In the genomic region with DNA sequence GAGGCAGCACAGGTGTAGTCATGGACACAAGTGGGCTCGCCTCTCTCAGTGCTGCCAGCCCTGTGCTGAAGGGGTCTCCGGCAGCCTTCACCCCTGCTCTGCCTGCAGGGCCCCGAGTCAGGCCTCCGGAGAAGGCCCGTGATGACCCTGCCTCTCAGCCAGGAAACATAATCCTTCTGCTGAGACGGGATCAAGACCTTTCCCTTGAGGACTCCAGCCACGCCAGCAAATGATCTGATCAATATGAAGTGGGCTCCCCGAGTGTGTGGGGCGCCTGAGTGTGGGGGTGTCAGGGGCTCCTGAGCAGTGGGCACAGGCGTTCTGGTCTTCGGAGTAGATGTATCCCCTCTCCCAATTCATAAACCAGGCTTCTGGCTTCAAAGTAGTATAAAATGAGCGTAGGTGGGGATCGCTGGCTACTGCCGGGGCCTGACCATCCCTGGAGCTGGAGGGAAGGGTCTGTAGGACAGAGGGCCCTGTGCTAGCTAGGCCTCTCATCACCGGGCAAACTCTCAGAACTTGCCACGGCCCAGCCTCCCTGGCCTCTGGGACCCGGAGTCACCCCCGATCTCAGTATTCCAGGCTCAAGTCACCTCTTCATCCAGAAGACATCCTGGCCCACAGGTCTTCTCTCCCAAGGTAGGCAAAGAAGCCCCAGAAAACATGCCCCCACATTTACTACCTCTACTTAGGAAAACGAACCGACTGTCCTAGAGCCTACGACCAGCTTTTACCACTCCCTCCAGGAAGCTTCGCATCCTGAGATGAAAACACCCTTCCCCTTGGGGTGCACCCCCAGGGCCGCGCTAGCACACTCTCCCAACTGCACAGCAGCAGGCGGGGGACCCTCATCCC, we compare ENCODE assay signal across 18 cellular contexts.
"Had no signal": no experiment of that assay in that cellular context is flagged by ENCODE, and none has a peak within 500 bp of the region (broad histone marks: within the 10 kb centered on the region; RNA-seq: fewer than 3 reads in every experiment).

No MANE protein-coding gene starts in this region.

- H3K27ac ChIP-seq: heart left ventricle, neutrophil, psoas muscle, SK-N-MC had no signal

- H3K4me3 Mint-ChIP-seq: activated CD4-positive, alpha-beta T cell treated with anti-CD3 and anti-CD28 coated beads, Interleukin-2, amount 10 ng/mL, durations not matched to agents 24 days and 14 days; activated naive CD8-positive, alpha-beta T cell treated with anti-CD3 and anti-CD28 coated beads for 36 hours; mesothelial cell of epicardium had no signal

- FAIRE-seq: endothelial cell of umbilical vein, islet of Langerhans had no signal

- H3K4me3 ChIP-seq: heart left ventricle, psoas muscle, SK-N-MC had no signal

- H3K27ac Mint-ChIP-seq: activated CD4-positive, alpha-beta T cell treated with anti-CD3 and anti-CD28 coated beads, Interleukin-2, amount 10 ng/mL, durations not matched to agents 24 days and 14 days; activated naive CD8-positive, alpha-beta T cell treated with anti-CD3 and anti-CD28 coated beads for 36 hours; mesothelial cell of epicardium had no signal

- H3K27me3 ChIP-seq: heart left ventricle, neutrophil had no signal

- H3K4me1 Mint-ChIP-seq: activated CD4-positive, alpha-beta T cell treated with anti-CD3 and anti-CD28 coated beads, Interleukin-2, amount 10 ng/mL, durations not matched to agents 24 days and 14 days; activated naive CD8-positive, alpha-beta T cell treated with anti-CD3 and anti-CD28 coated beads for 36 hours; mesothelial cell of epicardium had no signal

- H3K9me3 ChIP-seq: heart left ventricle, neutrophil, psoas muscle had no signal

- ATAC-seq: left ventricle myocardium superior, psoas muscle had no signal

- H3K36me3 Mint-ChIP-seq: activated naive CD8-positive, alpha-beta T cell treated with anti-CD3 and anti-CD28 coated beads for 36 hours; mesothelial cell of epicardium had no signal

- H3K9me3 Mint-ChIP-seq: activated CD4-positive, alpha-beta T cell treated with anti-CD3 and anti-CD28 coated beads, Interleukin-2, amount 10 ng/mL, durations not matched to agents 24 days and 14 days; activated naive CD8-positive, alpha-beta T cell treated with anti-CD3 and anti-CD28 coated beads for 36 hours; mesothelial cell of epicardium had no signal

- DNase-seq: activated CD4-positive, alpha-beta T cell treated with anti-CD3 and anti-CD28 coated beads, Interleukin-2, amount 10 ng/mL, durations not matched to agents 24 days and 14 days; activated gamma-delta T cell treated with Interleukin-2 at 50 U/mL for 16 hours; activated naive CD8-positive, alpha-beta T cell treated with anti-CD3 and anti-CD28 coated beads for 36 hours; activated T-cell treated with anti-CD3 and anti-CD28 coated beads, Interleukin-2, amount 50 U/mL, for 1 hour; anterior cingulate cortex; foreskin melanocyte; heart left ventricle; left ventricle myocardium superior; psoas muscle; stimulated activated CD4-positive, alpha-beta T cell treated with anti-CD3 and anti-CD28 coated beads, Interleukin-12 subunit alpha, Interleukin-12 subunit beta, amount 100 ng/mL, for 4 hours; stimulated activated naive CD4-positive, alpha-beta T cell treated with Interleukin-2 at 50 U/mL for 16 hours; T-helper 1 cell; trophoblast cell had no signal

- H3K27me3 Mint-ChIP-seq: activated naive CD8-positive, alpha-beta T cell treated with anti-CD3 and anti-CD28 coated beads for 36 hours had no signal

- H3K36me3 ChIP-seq: heart left ventricle, neutrophil had no signal

- H3K4me1 ChIP-seq: heart left ventricle, psoas muscle had no signal
